In the genomic region with DNA sequence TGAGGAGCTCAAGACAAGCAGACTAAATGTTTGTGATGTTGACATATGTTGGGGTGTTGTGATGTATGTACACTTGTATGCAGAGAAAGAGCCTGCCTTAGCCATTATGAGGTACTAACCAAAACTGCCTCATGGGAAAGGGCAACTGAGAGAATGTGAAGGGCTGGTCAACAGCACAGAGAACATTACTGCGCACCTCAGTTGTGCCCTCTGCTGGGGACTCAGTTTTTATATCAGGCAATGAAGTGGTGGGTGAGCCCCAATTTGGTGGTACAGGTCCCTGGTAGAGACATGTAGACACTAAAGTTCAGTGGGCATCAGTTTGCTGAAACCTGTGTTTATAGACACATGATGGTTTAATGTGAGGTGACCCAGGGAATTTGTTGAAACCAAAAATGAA, we compare ENCODE assay signal across 1 cellular context.
TF ChIP-seq lines count a peak whose summit lies in the region.

No MANE protein-coding gene starts in this region.

TF ChIP-seq in HCT116, 20 proteins besides CTCF, POLR2A, EP300 and RAD21 (continued from another document):
- TF ChIP-seq, protein P1, sequence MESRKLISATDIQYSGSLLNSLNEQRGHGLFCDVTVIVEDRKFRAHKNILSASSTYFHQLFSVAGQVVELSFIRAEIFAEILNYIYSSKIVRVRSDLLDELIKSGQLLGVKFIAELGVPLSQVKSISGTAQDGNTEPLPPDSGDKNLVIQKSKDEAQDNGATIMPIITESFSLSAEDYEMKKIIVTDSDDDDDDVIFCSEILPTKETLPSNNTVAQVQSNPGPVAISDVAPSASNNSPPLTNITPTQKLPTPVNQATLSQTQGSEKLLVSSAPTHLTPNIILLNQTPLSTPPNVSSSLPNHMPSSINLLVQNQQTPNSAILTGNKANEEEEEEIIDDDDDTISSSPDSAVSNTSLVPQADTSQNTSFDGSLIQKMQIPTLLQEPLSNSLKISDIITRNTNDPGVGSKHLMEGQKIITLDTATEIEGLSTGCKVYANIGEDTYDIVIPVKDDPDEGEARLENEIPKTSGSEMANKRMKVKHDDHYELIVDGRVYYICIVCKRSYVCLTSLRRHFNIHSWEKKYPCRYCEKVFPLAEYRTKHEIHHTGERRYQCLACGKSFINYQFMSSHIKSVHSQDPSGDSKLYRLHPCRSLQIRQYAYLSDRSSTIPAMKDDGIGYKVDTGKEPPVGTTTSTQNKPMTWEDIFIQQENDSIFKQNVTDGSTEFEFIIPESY (IDR thresholded peaks at IDR 0.05; ENCODE audit: extremely low read depth, insufficient replicate concordance, low read length), result no peak
- TF ChIP-seq YY1 (IDR thresholded peaks at IDR 0.05; ENCODE audit: extremely low read depth, insufficient replicate concordance, low read depth, low read length) (no peak), TCF7L2 (IDR thresholded peaks at IDR 0.05; ENCODE audit: borderline replicate concordance, extremely low read depth, insufficient read depth, insufficient read length) (no peak), POLR2AphosphoS5 (IDR thresholded peaks at IDR 0.05; ENCODE audit: low read depth, low read length) (no peak), FOSL1 (IDR thresholded peaks at IDR 0.05; ENCODE audit: low read depth) (no peak)
